Comparison of ENCODE assay signal across 19 cellular contexts in the genomic region with DNA sequence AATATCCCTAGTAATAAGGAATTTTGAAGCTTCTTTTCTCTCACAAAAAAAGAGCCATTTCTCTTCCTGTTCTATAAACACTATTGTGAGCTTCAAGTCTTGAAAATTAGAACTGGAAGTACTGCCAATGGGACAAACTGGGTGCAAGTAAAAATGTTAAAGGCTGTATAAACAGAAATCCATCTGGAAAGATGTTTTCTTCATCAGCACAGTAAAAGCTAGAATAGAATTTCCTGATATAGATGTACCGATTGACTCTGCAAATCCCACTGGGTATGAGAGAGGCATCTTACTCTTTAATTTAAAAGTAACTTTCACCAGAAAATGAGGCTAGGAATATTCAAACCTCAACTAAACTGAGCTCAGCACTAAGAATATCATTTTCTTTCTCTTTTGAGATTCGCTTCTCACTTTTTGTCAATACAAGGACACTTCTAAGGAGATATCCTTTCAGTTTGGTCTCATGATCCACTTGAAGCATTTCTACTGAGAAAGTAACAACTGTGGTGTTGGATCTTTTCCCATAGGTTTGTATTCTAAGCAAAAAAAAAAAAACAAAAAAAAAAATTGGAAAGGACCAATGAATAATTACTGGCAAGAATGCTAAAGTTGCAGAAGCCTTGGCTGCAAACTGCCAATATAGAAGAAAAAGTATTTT.
DNase-seq lines count a peak whose midpoint lies in the region; ATAC-seq and TF ChIP-seq lines count a peak whose summit lies in the region.
"Had no signal": no experiment of that assay in that cellular context is flagged by ENCODE, and none has a peak within 500 bp of the region (broad histone marks: within the 10 kb centered on the region; RNA-seq: fewer than 3 reads in every experiment).

No MANE protein-coding gene starts in this region.

- TF ChIP-seq CTCF in gastrocnemius medialis (IDR thresholded peaks at IDR 0.05 in 4 of 5, conservative IDR thresholded peaks at IDR 0.05 in 1 of 5) = no peak

- no peaks in the 10 kb centered on the region for H3K27me3 ChIP-seq in gastrocnemius medialis
- H3K27me3 ChIP-seq: Peyer's patch, SJSA1 had no signal

- H3K36me3 Mint-ChIP-seq in immature natural killer cell = no peaks in the 10 kb centered on the region

- no peaks in the 10 kb centered on the region for H3K9me3 ChIP-seq in gastrocnemius medialis
- H3K9me3 ChIP-seq: BE2C, Peyer's patch, SJSA1 had no signal

- H3K27ac Mint-ChIP-seq in immature natural killer cell = no peak overlapping the region

- H3K4me3 Mint-ChIP-seq in immature natural killer cell = no peak overlapping the region

- H3K4me3 ChIP-seq in gastrocnemius medialis = no peak overlapping the region
- H3K4me3 ChIP-seq: Peyer's patch, SJSA1 had no signal

- intact Hi-C loops in left ventricle myocardium superior (cut with micrococcal nuclease) = no loop called here
- intact Hi-C loops in gastrocnemius medialis (cut with DNase I; ENCODE audit: low total_unique reads) = no loop called here

- H3K27me3 Mint-ChIP-seq in immature natural killer cell (ENCODE audit: low read depth in 3 of 3) = peaks cover 0 to 4% (median 0%) of the 10 kb centered on the region in 3 donors

- in situ Hi-C loops in G401 (cut with HindIII; ENCODE audit: low sequenced_read_pairs) (no loop called here), gastrocnemius medialis (cut with MboI; ENCODE audit: low sequenced_read_pairs in 4 of 4) (no loop called here)

- DNase-seq in G401 (ENCODE audit: low spot score) (peak; percentile 49), cerebellar cortex (ENCODE audit: low spot score) (peak; percentile 48), left ventricle myocardium superior (no peak), gastrocnemius medialis (no peak), immature natural killer cell (no peak)
- DNase-seq: BE2C, DMS79, Karpas-422, MV-4-11, NCI-H1694, NCI-H2081 treated with DMSO at 0.1 percent for 48 hours, NCI-H2171 treated with DMSO at 0.1 percent for 48 hours, NCI-H524 treated with DMSO at 0.1 percent for 48 hours, NCI-H82, Peyer's patch had no signal

- ATAC-seq in left ventricle myocardium superior = peak; percentile 86
- ATAC-seq in gastrocnemius medialis = peak; percentile 21 to 76
- ATAC-seq in HG03571 (IDR thresholded peaks at IDR 0.05; ENCODE audit: unreplicated experiment) = no peak
- no peak for ATAC-seq in GM21786 (IDR thresholded peaks at IDR 0.05; ENCODE audit: unreplicated experiment)
- ATAC-seq: HCT116 had no signal

- no peaks in the 10 kb centered on the region for H3K4me1 ChIP-seq in gastrocnemius medialis
- H3K4me1 ChIP-seq: BE2C, Peyer's patch had no signal

- TF ChIP-seq POLR2A in gastrocnemius medialis (IDR thresholded peaks at IDR 0.05) = no peak

- H3K27ac ChIP-seq in gastrocnemius medialis = peak overlapping the region; percentile 14 to 53 (median 44)
- H3K27ac ChIP-seq: SJSA1 had no signal

- H3K9me3 Mint-ChIP-seq in immature natural killer cell = no peaks in the 10 kb centered on the region

- H3K36me3 ChIP-seq in gastrocnemius medialis = no peaks in the 10 kb centered on the region
- H3K36me3 ChIP-seq: BE2C, Peyer's patch, SJSA1 had no signal

- no peaks in the 10 kb centered on the region for H3K4me1 Mint-ChIP-seq in immature natural killer cell

Comparison
In these comparisons a context has a peak if more than half of its experiments do, and no peak if none do; other contexts are left out.
1. DNase-seq: peak in G401 (single experiment) and cerebellar cortex (single experiment); none in left ventricle myocardium superior (single experiment), gastrocnemius medialis (0 of 2) and immature natural killer cell (0 of 3).
2. ATAC-seq: peak in left ventricle myocardium superior (single experiment) and gastrocnemius medialis (2 of 2); none in HG03571 (single experiment) and GM21786 (single experiment).